22 cellular contexts compared by ENCODE assay signal in the genomic region with DNA sequence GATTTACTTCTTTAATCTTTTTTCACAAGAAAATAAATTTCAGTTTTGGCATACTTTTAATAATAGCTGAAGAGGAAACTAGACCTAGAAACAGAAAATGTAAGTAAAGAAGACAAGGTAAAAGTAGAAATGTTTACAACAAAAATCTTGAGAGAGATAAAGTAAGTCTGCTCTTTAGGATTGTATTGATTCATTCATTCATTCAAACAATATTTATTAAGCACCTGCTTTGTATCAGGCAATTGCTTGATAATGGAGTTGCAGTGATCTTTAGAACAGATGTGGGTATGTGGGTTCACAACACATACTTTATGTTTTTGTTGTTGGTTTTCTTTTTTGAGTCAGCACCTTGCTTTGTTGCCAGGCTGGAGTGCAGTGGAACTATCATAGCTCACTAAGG. TPM values are rescaled to one million over a fixed set of nuclear protein-coding genes. Genes with fewer than 3 reads are reported as not detected.
DNase-seq lines count a peak whose midpoint lies in the region; ATAC-seq, FAIRE-seq and TF ChIP-seq lines count a peak whose summit lies in the region.
"Had no signal": no experiment of that assay in that cellular context is flagged by ENCODE, and none has a peak within 500 bp of the region (broad histone marks: within the 10 kb centered on the region; RNA-seq: fewer than 3 reads in every experiment).

No MANE protein-coding gene starts in this region.

- H3K4me1 Mint-ChIP-seq in nephron: peaks cover 40% of the 10 kb centered on the region
- H3K4me1 Mint-ChIP-seq: B cell; CD4-positive, CD25-positive, alpha-beta regulatory T cell; GM23338 had no signal

- no peaks in the 10 kb centered on the region for H3K36me3 ChIP-seq in bronchial epithelial cell (ENCODE audit: control insufficient read depth, insufficient read depth, low read length)
- H3K36me3 ChIP-seq in hepatocyte (replicated peaks; ENCODE audit: insufficient read depth, low read depth): no peaks in the 10 kb centered on the region
- H3K36me3 ChIP-seq: BLaER1 had no signal

- H3K4me3 ChIP-seq in bronchial epithelial cell (ENCODE audit: low read depth, low read length) (no peak overlapping the region), hepatocyte (no peak overlapping the region)
- H3K4me3 ChIP-seq: BLaER1, GM23338 had no signal

- H3K79me2 ChIP-seq in hepatocyte: peaks cover 7% of the 10 kb centered on the region

- ATAC-seq in GM19025 (IDR thresholded peaks at IDR 0.05; ENCODE audit: low read depth, unreplicated experiment) (peak; percentile 38), GM18861 (IDR thresholded peaks at IDR 0.05; ENCODE audit: unreplicated experiment) (no peak), HG03565 (IDR thresholded peaks at IDR 0.05; ENCODE audit: unreplicated experiment) (no peak), GM18519 (IDR thresholded peaks at IDR 0.05; ENCODE audit: low FRiP score, unreplicated experiment) (no peak), GM19035 (IDR thresholded peaks at IDR 0.05; ENCODE audit: unreplicated experiment) (no peak)
- ATAC-seq: CD8-positive, alpha-beta T cell; GM23338; HCT116 had no signal

- TF ChIP-seq CTCF in bronchial epithelial cell (IDR thresholded peaks at IDR 0.05; ENCODE audit: insufficient read depth, low read length, severe bottlenecking) (no peak), hepatocyte (IDR thresholded peaks at IDR 0.05; ENCODE audit: poor library complexity) (no peak), nephron (IDR thresholded peaks at IDR 0.05; ENCODE audit: unreplicated experiment in 3 of 3) (no peak)

- FAIRE-seq in bronchial epithelial cell (lab: Jason Lieb, UNC): peak; percentile 13
- FAIRE-seq: A204.1, G401.6 had no signal

- H3K27ac ChIP-seq in hepatocyte: peak overlapping the region; percentile 39
- H3K27ac ChIP-seq: 22Rv1, BLaER1, C4-2B had no signal

- peak overlapping the region; percentile 35 for H3K4me2 ChIP-seq in hepatocyte
- H3K4me2 ChIP-seq: BLaER1, GM23338 had no signal

- H3K4me1 ChIP-seq in hepatocyte (ENCODE audit: insufficient read depth): peaks cover 10% of the 10 kb centered on the region
- H3K4me1 ChIP-seq: BLaER1, Caco-2 had no signal

- no peaks in the 10 kb centered on the region for H3K9me2 ChIP-seq in hepatocyte (replicated peaks; ENCODE audit: insufficient read depth)

- no peaks in the 10 kb centered on the region for H3K9me3 ChIP-seq in hepatocyte (ENCODE audit: low read depth)
- H3K9me3 ChIP-seq: BLaER1, Caco-2 had no signal

- peak overlapping the region; percentile 80 to 88 (median 81) for H3K27ac Mint-ChIP-seq in nephron
- H3K27ac Mint-ChIP-seq: B cell; CD4-positive, CD25-positive, alpha-beta regulatory T cell; CD8-positive, alpha-beta T cell; GM23338; H9 had no signal

- DNase-seq in bronchial epithelial cell (ENCODE audit: low read depth) (no peak), hepatocyte (ENCODE audit: low spot score) (no peak)
- DNase-seq: Caco-2; CD4-positive, CD25-positive, alpha-beta regulatory T cell; CD8-positive, alpha-beta T cell; DMS153; DND-41; H9 had no signal

- no peaks in the 10 kb centered on the region for H3K9me3 Mint-ChIP-seq in nephron
- H3K9me3 Mint-ChIP-seq: CD8-positive, alpha-beta T cell; GM23338 had no signal

- H3K4me3 Mint-ChIP-seq in nephron: no peak overlapping the region
- H3K4me3 Mint-ChIP-seq: B cell; CD4-positive, CD25-positive, alpha-beta regulatory T cell; CD8-positive, alpha-beta T cell; GM23338; H9 had no signal

- H3K36me3 Mint-ChIP-seq in nephron (ENCODE audit: low read depth): no peaks in the 10 kb centered on the region
- H3K36me3 Mint-ChIP-seq: CD4-positive, CD25-positive, alpha-beta regulatory T cell; CD8-positive, alpha-beta T cell had no signal

- no peaks in the 10 kb centered on the region for H3K27me3 ChIP-seq in bronchial epithelial cell (ENCODE audit: control insufficient read depth, insufficient read depth, low read length)
- H3K27me3 ChIP-seq in hepatocyte: no peaks in the 10 kb centered on the region
- H3K27me3 ChIP-seq: BLaER1 had no signal

- H3K27me3 Mint-ChIP-seq in nephron (ENCODE audit: low read depth): no peaks in the 10 kb centered on the region
- H3K27me3 Mint-ChIP-seq: B cell had no signal

- no peaks in the 10 kb centered on the region for H4K20me1 ChIP-seq in hepatocyte (ENCODE audit: insufficient read depth, poor library complexity, severe bottlenecking)
- H4K20me1 ChIP-seq: BLaER1 had no signal

- no peak overlapping the region for H2AFZ ChIP-seq in hepatocyte
- H2AFZ ChIP-seq: GM23338 had no signal

RNA-seq across cellular contexts. Expression of a gene that starts 8.6 kb away (rescaled TPM):
- 62.1 and 73.1 TPM in 2 replicates for total RNA-seq in bronchial epithelial cell
- total RNA-seq in hepatocyte: 96.4 and 107 TPM in 2 replicates
- polyA plus RNA-seq in hepatocyte: 83.2 and 86.7 TPM in 2 replicates
- total RNA-seq: Caco-2 had no signal

RNA-seq across cellular contexts. Expression of a gene that starts 57.2 kb away (rescaled TPM):
- total RNA-seq in bronchial epithelial cell: 1.5 and 1.8 TPM in 2 replicates
- 2.6 and 7.7 TPM in 2 replicates for total RNA-seq in hepatocyte
- 1.9 and 4.2 TPM in 2 replicates for polyA plus RNA-seq in hepatocyte
- total RNA-seq: B cell; Caco-2; CD4-positive, CD25-positive, alpha-beta regulatory T cell; CD8-positive, alpha-beta T cell had no signal
- polyA plus RNA-seq: CD4-positive, CD25-positive, alpha-beta regulatory T cell had no signal
